Comparison of ENCODE assay signal across 10 cellular contexts in the genomic region with DNA sequence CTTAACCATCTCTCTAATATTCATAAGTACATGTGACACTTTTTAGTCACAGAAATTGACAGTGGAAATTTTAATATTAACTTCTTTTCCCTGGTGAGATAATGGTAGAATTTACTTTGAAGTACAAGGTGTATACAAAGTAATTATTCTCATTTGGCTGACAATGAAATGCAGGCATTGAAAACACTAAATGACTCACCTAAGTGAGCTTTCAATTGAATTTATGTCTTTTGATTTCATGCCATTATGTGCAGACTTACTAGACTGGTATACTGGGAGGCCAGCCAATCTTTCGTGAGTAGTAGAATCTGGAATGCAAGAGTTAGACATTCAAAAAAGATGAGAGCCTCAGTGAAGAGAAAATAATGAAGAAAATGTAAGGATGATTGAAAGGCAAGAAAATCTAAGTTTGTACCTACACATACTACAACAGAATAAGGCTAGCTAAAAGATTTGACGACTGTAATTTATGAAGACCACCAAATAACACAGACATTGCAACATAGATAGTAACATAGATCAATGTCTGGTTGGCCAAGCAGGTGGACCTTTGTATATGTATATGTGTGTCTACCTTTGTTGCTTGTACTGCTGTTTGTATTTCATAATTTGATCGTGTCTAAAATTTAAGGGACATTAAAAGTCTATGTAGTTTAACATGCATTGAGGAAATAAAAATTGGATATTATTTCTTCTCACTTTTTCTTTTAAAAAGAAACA.
DNase-seq lines count a peak whose midpoint lies in the region; ATAC-seq, FAIRE-seq and TF ChIP-seq lines count a peak whose summit lies in the region.
"Had no signal": no experiment of that assay in that cellular context is flagged by ENCODE, and none has a peak within 500 bp of the region (broad histone marks: within the 10 kb centered on the region; RNA-seq: fewer than 3 reads in every experiment).

No MANE protein-coding gene starts in this region.

- no peak for FAIRE-seq in frontal cortex (lab: Jason Lieb, UNC)
- FAIRE-seq: H1 had no signal

- TF ChIP-seq CTCF in retinal pigment epithelial cell (conservative IDR thresholded peaks at IDR 0.05; ENCODE audit: low read depth, low read length), result no peak

- no peak for ATAC-seq in GM19395 (IDR thresholded peaks at IDR 0.05; ENCODE audit: unreplicated experiment)

- H3K4me3 ChIP-seq in retinal pigment epithelial cell (ENCODE audit: low read length), result no peak overlapping the region

- DNase-seq in GM03348 (ENCODE audit: low spot score) (peak; percentile 78), NCI-H69 (lab: John Stamatoyannopoulos, UW) (peak; percentile 89), epidermal melanocyte (ENCODE audit: insufficient read length, low spot score) (peak; percentile 44), retinal pigment epithelial cell (ENCODE audit: low read depth) (peak; percentile 94), DMS53 (lab: John Stamatoyannopoulos, UW) (no peak), NCI-H2171 treated with DMSO at 0.1 percent for 48 hours (lab: John Stamatoyannopoulos, UW) (no peak), frontal cortex (ENCODE audit: low spot score in 2 of 2) (no peak)
- DNase-seq: MM.1S had no signal

Comparison
In these comparisons a context has a peak if more than half of its experiments do, and no peak if none do; other contexts are left out.
1. DNase-seq: peak in GM03348 (single experiment), NCI-H69 (single experiment), epidermal melanocyte (single experiment) and retinal pigment epithelial cell (single experiment); none in DMS53 (single experiment), NCI-H2171 treated with DMSO at 0.1 percent for 48 hours (single experiment) and frontal cortex (0 of 2).